Comparison of ENCODE assay signal across 27 cellular contexts in genomic region chr16:68033101-68033500, GRCh38. TPM values are rescaled to one million over a fixed set of nuclear protein-coding genes. Genes with fewer than 3 reads are reported as not detected.
DNase-seq lines count a peak whose midpoint lies in the region; ATAC-seq and TF ChIP-seq lines count a peak whose summit lies in the region.
"Had no signal": no experiment of that assay in that cellular context is flagged by ENCODE, and none has a peak within 500 bp of the region (broad histone marks: within the 10 kb centered on the region; RNA-seq: fewer than 3 reads in every experiment).

No MANE protein-coding gene starts in this region.

- no peaks in the 10 kb centered on the region for H3K9me3 ChIP-seq in heart right ventricle
- H3K9me3 ChIP-seq: Caco-2, MG63 had no signal

- CTCF ChIA-PET in RWPE1 (lab: Yijun Ruan, JAX), result no interaction called here

- no peaks in the 10 kb centered on the region for H3K27me3 Mint-ChIP-seq in chondrocyte (ENCODE audit: low read depth)

- no peaks in the 10 kb centered on the region for H3K27me3 ChIP-seq in heart right ventricle
- H3K27me3 ChIP-seq: MG63 had no signal

- H3K9me3 Mint-ChIP-seq in chondrocyte (ENCODE audit: low read depth), result no peaks in the 10 kb centered on the region
- H3K9me3 Mint-ChIP-seq in stimulated activated effector memory CD8-positive, alpha-beta T cell treated with anti-CD3 and anti-CD28 coated beads, Interleukin-12 subunit alpha, Interleukin-12 subunit beta, amount 100 ng/mL, for 72 hours, result no peaks in the 10 kb centered on the region
- H3K9me3 Mint-ChIP-seq: CD8-positive, alpha-beta T cell had no signal

- POLR2A ChIA-PET in RWPE1 (lab: Yijun Ruan, JAX; ENCODE audit: low non-redundant PET), result no interaction called here

- H3K4me1 ChIP-seq in heart right ventricle, result peaks cover 0 to 13% (median 0%) of the 10 kb centered on the region in 9 donors
- H3K4me1 ChIP-seq: Caco-2 had no signal

- H3K27ac Mint-ChIP-seq in chondrocyte (ENCODE audit: unreplicated experiment), result no peak overlapping the region
- peak overlapping the region; percentile 72 for H3K27ac Mint-ChIP-seq in stimulated activated effector memory CD8-positive, alpha-beta T cell treated with anti-CD3 and anti-CD28 coated beads, Interleukin-12 subunit alpha, Interleukin-12 subunit beta, amount 100 ng/mL, for 72 hours
- H3K27ac Mint-ChIP-seq: CD8-positive, alpha-beta T cell had no signal

- no peak overlapping the region for H3K4me3 ChIP-seq in heart right ventricle
- H3K4me3 ChIP-seq: MG63, SK-N-MC had no signal

- TF ChIP-seq CTCF in RWPE1 (conservative IDR thresholded peaks at IDR 0.05; ENCODE audit: low read depth) (no peak), chondrocyte (IDR thresholded peaks at IDR 0.05) (no peak), heart right ventricle (IDR thresholded peaks at IDR 0.05) (no peak)

- ATAC-seq in stimulated activated effector memory CD8-positive, alpha-beta T cell treated with anti-CD3 and anti-CD28 coated beads, Interleukin-12 subunit alpha, Interleukin-12 subunit beta, amount 100 ng/mL, for 72 hours, result no peak
- ATAC-seq in HG03520 (IDR thresholded peaks at IDR 0.05; ENCODE audit: unreplicated experiment) (no peak), heart right ventricle (no peak)
- ATAC-seq: CD8-positive, alpha-beta T cell; Panc1 had no signal

- H3K27ac ChIP-seq in RWPE1 (peak overlapping the region; percentile 66; the same call in 1 of the 2 replicates), heart right ventricle (no peak overlapping the region)
- H3K27ac ChIP-seq: SK-N-MC had no signal

- intact Hi-C loops in heart right ventricle (cut with DNase I), result loop anchor here in 2 of 10 donors (10.0 kb wide), 2 partner anchors 208 to 218 kb away; no protein-coding TSS in a partner anchor

- H3K4me3 Mint-ChIP-seq in chondrocyte (ENCODE audit: unreplicated experiment), result no peak overlapping the region
- H3K4me3 Mint-ChIP-seq in stimulated activated effector memory CD8-positive, alpha-beta T cell treated with anti-CD3 and anti-CD28 coated beads, Interleukin-12 subunit alpha, Interleukin-12 subunit beta, amount 100 ng/mL, for 72 hours, result no peak overlapping the region
- H3K4me3 Mint-ChIP-seq: CD8-positive, alpha-beta T cell had no signal

- H3K36me3 Mint-ChIP-seq in chondrocyte (ENCODE audit: low read depth), result peaks cover 3% of the 10 kb centered on the region
- H3K36me3 Mint-ChIP-seq in stimulated activated effector memory CD8-positive, alpha-beta T cell treated with anti-CD3 and anti-CD28 coated beads, Interleukin-12 subunit alpha, Interleukin-12 subunit beta, amount 100 ng/mL, for 72 hours, result peaks cover 42% of the 10 kb centered on the region

- H3K4me1 Mint-ChIP-seq in chondrocyte (ENCODE audit: low read depth), result no peaks in the 10 kb centered on the region
- H3K4me1 Mint-ChIP-seq in stimulated activated effector memory CD8-positive, alpha-beta T cell treated with anti-CD3 and anti-CD28 coated beads, Interleukin-12 subunit alpha, Interleukin-12 subunit beta, amount 100 ng/mL, for 72 hours, result peaks cover 21% of the 10 kb centered on the region

- DNase-seq in EH (ENCODE audit: low read depth) (peak; percentile 32), RWPE1 (ENCODE audit: low spot score) (no peak), chondrocyte (ENCODE audit: low spot score) (peak; percentile 8), heart right ventricle (no peak)
- DNase-seq in stimulated activated effector memory CD8-positive, alpha-beta T cell treated with anti-CD3 and anti-CD28 coated beads, Interleukin-12 subunit alpha, Interleukin-12 subunit beta, amount 100 ng/mL, for 72 hours (ENCODE audit: low spot score in 2 of 2), result no peak
- DNase-seq in activated CD4-positive, CD25-positive, alpha-beta regulatory T cell (lab: John Stamatoyannopoulos, UW), result no peak
- DNase-seq: C1 segment of cervical spinal cord; Caco-2; CD8-positive, alpha-beta T cell; GF-D8; GOT3; HCEC 1CT; IMR-90; KG1; MG63; NCI-H1105 treated with DMSO at 0.1 percent for 48 hours; NCI-H146; NCI-H1930; NCI-H2107; NCI-H446; NCI-H526 treated with DMSO at 0.1 percent for 48 hours; SIG-M5 had no signal

- H3K36me3 ChIP-seq in heart right ventricle, result peaks cover 0 to 40% (median 0%) of the 10 kb centered on the region in 9 donors
- H3K36me3 ChIP-seq: MG63 had no signal

- 97 to 100% methylated on average over 2 of the region's 2 CpGs for WGBS in heart right ventricle, 2 donors

RNA-seq across cellular contexts. Expression of gene DUS2, which starts 10.0 kb away (rescaled TPM):
- total RNA-seq in chondrocyte, result 12.2 to 15.9 TPM (median 12.7 TPM) in 3 replicates
- 10 to 100 TPM in 2 of 10 donors, 1 to 10 TPM in 8; 4.8 to 13.1 (median 7.2) TPM for total RNA-seq in heart right ventricle
- polyA plus RNA-seq in heart right ventricle, result 1 to 10 TPM; 4.2 to 9.6 TPM

RNA-seq across cellular contexts. Expression of gene DDX28, which starts 10.1 kb away (rescaled TPM):
- total RNA-seq in chondrocyte (5.8 to 6.7 TPM (median 6.6 TPM) in 3 replicates), heart right ventricle (10 to 100 TPM in 4 of 10 donors, 1 to 10 TPM in 6; 8.4 to 13.1 (median 9.7) TPM)
- polyA plus RNA-seq in heart right ventricle, result 1 to 10 TPM; 5.3 to 9.6 TPM

RNA-seq across cellular contexts. Expression of gene DPEP2NB, which starts 17.4 kb away (rescaled TPM):
- total RNA-seq in chondrocyte (not detected in 3 replicates), heart right ventricle (not detected)
- polyA plus RNA-seq in heart right ventricle, result not detected
- total RNA-seq: A673; Caco-2; CD8-positive, alpha-beta T cell; IMR-90; OCI-LY7 had no signal
- polyA plus RNA-seq: IMR-90 had no signal

RNA-seq across cellular contexts. Expression of gene DPEP2, which starts 33.8 kb away (rescaled TPM):
- total RNA-seq in chondrocyte (not detected in 3 replicates), heart right ventricle (1 to 10 TPM in 9 of 10 donors, not detected in 1; 1.2 to 6.2 (median 1.7) TPM)
- polyA plus RNA-seq in heart right ventricle, result 1 to 10 TPM; 1.0 to 1.5 TPM
- total RNA-seq: A673, Caco-2, IMR-90 had no signal
- polyA plus RNA-seq: IMR-90 had no signal

RNA-seq across cellular contexts. Expression of gene NFATC3, which starts 52.1 kb away (rescaled TPM):
- total RNA-seq in chondrocyte, result 32.2 to 38.0 TPM (median 37.7 TPM) in 3 replicates
- total RNA-seq in heart right ventricle, result 10 to 100 TPM; 19.8 to 32.9 (median 25.1) TPM
- polyA plus RNA-seq in heart right ventricle, result 1 to 10 TPM; 6.3 to 9.2 TPM

Comparison
In these comparisons a context has a peak if more than half of its experiments do, and no peak if none do; other contexts are left out.
1. DNase-seq: peak in EH (single experiment) and chondrocyte (single experiment); none in RWPE1 (single experiment), stimulated activated effector memory CD8-positive, alpha-beta T cell treated with anti-CD3 and anti-CD28 coated beads, Interleukin-12 subunit alpha, Interleukin-12 subunit beta, amount 100 ng/mL, for 72 hours (0 of 2), activated CD4-positive, CD25-positive, alpha-beta regulatory T cell (0 of 4) and heart right ventricle (0 of 2).